ENCODE assay signal across 24 cellular contexts in the genomic region with DNA sequence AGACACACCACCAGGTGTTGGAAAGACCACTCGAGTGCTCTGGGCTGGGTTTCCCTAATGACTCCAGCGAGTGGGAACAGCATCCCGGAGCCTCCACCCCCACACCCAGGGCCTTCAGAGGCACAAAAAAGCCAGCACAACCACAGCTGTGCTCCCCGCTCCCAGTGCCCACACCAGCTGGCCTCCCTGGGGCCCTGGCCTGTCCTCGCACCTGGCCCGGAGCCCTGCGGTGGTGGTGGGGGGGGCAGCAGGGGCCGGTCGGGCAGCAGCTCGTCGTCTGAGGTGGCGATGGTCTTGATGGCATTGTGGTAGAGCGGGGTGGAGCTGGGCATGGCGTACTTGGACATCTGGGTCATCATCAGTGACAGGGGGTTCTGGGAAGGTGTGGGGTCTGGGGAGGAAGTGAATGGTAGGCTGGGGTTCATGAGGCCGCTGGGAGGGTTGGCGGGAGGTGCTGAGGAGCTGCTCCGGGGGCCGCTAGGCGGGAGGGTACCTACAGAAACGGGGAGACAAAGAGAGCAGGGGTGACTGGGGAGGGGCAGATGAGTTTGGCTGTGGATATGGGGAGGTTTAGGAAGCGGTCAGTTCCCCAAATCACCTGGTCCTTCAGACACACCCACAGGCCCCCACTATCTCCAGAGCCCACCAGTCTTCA. TPM values are rescaled to one million over a fixed set of nuclear protein-coding genes. Genes with fewer than 3 reads are reported as not detected.
DNase-seq lines count a peak whose midpoint lies in the region; ATAC-seq, FAIRE-seq and TF ChIP-seq lines count a peak whose summit lies in the region.
"Had no signal": no experiment of that assay in that cellular context is flagged by ENCODE, and none has a peak within 500 bp of the region (broad histone marks: within the 10 kb centered on the region; RNA-seq: fewer than 3 reads in every experiment).

No MANE protein-coding gene starts in this region.

- CTCF ChIA-PET in activated naive CD4-positive, alpha-beta T cell treated with anti-CD3 and anti-CD28 coated beads for 36 hours (lab: Charles Lee), result interaction anchor here (0.9 kb wide), 1 partner anchor 109 kb away, joined by 5 read pairs; a partner anchor contains a TSS
- CTCF ChIA-PET in Panc1 (lab: Charles Lee), result interaction anchor here (1.2 kb wide), 1 partner anchor 28 kb away, joined by 4 read pairs; no protein-coding TSS in a partner anchor

- H3K4me1 ChIP-seq in Panc1 (ENCODE audit: control insufficient read depth, insufficient read depth, low read length), result peaks cover 68% of the 10 kb centered on the region
- no peaks in the 10 kb centered on the region for H3K4me1 ChIP-seq in kidney (ENCODE audit: control insufficient read depth in 1 of 2, insufficient read depth in 1 of 2, low read depth in 1 of 2, low read length in 2 of 2)
- H3K4me1 ChIP-seq in stomach smooth muscle (ENCODE audit: control insufficient read depth, insufficient read depth, low read length), result peaks cover 28% of the 10 kb centered on the region
- no peaks in the 10 kb centered on the region for H3K4me1 ChIP-seq in uterus
- H3K4me1 ChIP-seq: right lobe of liver had no signal

- no peak for TF ChIP-seq POLR2A in uterus (IDR thresholded peaks at IDR 0.05)

- BruUV-seq in Panc1 (replicated peaks; lab: Mats Ljungman, UMichigan), result no TSS peak

- H3K27me3 Mint-ChIP-seq in activated naive CD4-positive, alpha-beta T cell treated with anti-CD3 and anti-CD28 coated beads, Interleukin-2, amount 50 U/mL, for 24 hours, result no peaks in the 10 kb centered on the region
- H3K27me3 Mint-ChIP-seq in activated naive CD4-positive, alpha-beta T cell treated with anti-CD3 and anti-CD28 coated beads for 36 hours (ENCODE audit: low read depth), result no peaks in the 10 kb centered on the region
- H3K27me3 Mint-ChIP-seq: activated CD4-positive, alpha-beta T cell treated with anti-CD3 and anti-CD28 coated beads for 36 hours; CD4-positive, CD25-positive, alpha-beta regulatory T cell had no signal

- peak overlapping the region; percentile 59 for H3K27ac Mint-ChIP-seq in activated naive CD4-positive, alpha-beta T cell treated with anti-CD3 and anti-CD28 coated beads, Interleukin-2, amount 50 U/mL, for 24 hours
- H3K27ac Mint-ChIP-seq in activated naive CD4-positive, alpha-beta T cell treated with anti-CD3 and anti-CD28 coated beads for 36 hours, result no peak overlapping the region
- H3K27ac Mint-ChIP-seq: activated CD4-positive, alpha-beta T cell treated with anti-CD3 and anti-CD28 coated beads for 36 hours had no signal

- in situ Hi-C loops in Panc1 (cut with HindIII; ENCODE audit: low pct_unique_long_range_greater_than_20kb, low sequenced_read_pairs), result no loop called here

- H3K36me3 ChIP-seq in Panc1 (ENCODE audit: control insufficient read depth, insufficient read depth, low read length) (peaks cover 11% of the 10 kb centered on the region; the same call in 1 of the 2 replicates), kidney (ENCODE audit: control insufficient read depth in 1 of 2, insufficient read depth in 2 of 2, low read length in 2 of 2) (peaks cover 9 to 26% of the 10 kb centered on the region in 2 donors), stomach smooth muscle (ENCODE audit: control insufficient read depth in 2 of 2, insufficient read depth in 2 of 2, low read length in 2 of 2) (peaks cover 30 to 40% of the 10 kb centered on the region in 2 donors), uterus (no peaks in the 10 kb centered on the region)

- TF ChIP-seq CTCF in Panc1 (IDR thresholded peaks at IDR 0.05) (no peak), kidney (IDR thresholded peaks at IDR 0.05; ENCODE audit: borderline replicate concordance, extremely low read depth, insufficient read depth) (no peak), uterus (IDR thresholded peaks at IDR 0.05) (no peak)

- H3K36me3 Mint-ChIP-seq in activated naive CD4-positive, alpha-beta T cell treated with anti-CD3 and anti-CD28 coated beads, Interleukin-2, amount 50 U/mL, for 24 hours, result peaks cover 5% of the 10 kb centered on the region
- peaks cover 22% of the 10 kb centered on the region for H3K36me3 Mint-ChIP-seq in activated naive CD4-positive, alpha-beta T cell treated with anti-CD3 and anti-CD28 coated beads for 36 hours (ENCODE audit: low read depth)

- no peak overlapping the region for H3K4me3 Mint-ChIP-seq in activated naive CD4-positive, alpha-beta T cell treated with anti-CD3 and anti-CD28 coated beads, Interleukin-2, amount 50 U/mL, for 24 hours
- no peak overlapping the region for H3K4me3 Mint-ChIP-seq in activated naive CD4-positive, alpha-beta T cell treated with anti-CD3 and anti-CD28 coated beads for 36 hours
- H3K4me3 Mint-ChIP-seq: activated CD4-positive, alpha-beta T cell treated with anti-CD3 and anti-CD28 coated beads for 36 hours; CD4-positive, CD25-positive, alpha-beta regulatory T cell had no signal

- no peak overlapping the region for H3K4me3 ChIP-seq in Panc1 (ENCODE audit: low read depth in 2 of 2, low read length in 2 of 2)
- no peak overlapping the region for H3K4me3 ChIP-seq in kidney (ENCODE audit: low read length in 2 of 2)
- H3K4me3 ChIP-seq in stomach smooth muscle (ENCODE audit: low read length in 2 of 2), result no peak overlapping the region
- H3K4me3 ChIP-seq in uterus, result no peak overlapping the region
- H3K4me3 ChIP-seq: right lobe of liver had no signal

- intact Hi-C loops in activated naive CD4-positive, alpha-beta T cell treated with anti-CD3 and anti-CD28 coated beads for 36 hours (cut with micrococcal nuclease), result no loop called here
- intact Hi-C loops in Panc1 (cut with micrococcal nuclease; ENCODE audit: unreplicated experiment) (loop anchor here (5.0 kb wide), 1 partner anchor 32 kb away; no protein-coding TSS in a partner anchor), kidney (cut with DNase I) (no loop called here), uterus (cut with DNase I; ENCODE audit: low total_unique reads) (loop anchor here (10.0 kb wide), 1 partner anchor 55 kb away; a partner anchor contains a TSS)

- H3K9ac ChIP-seq in kidney (ENCODE audit: low read length in 2 of 2) (no peak overlapping the region), stomach smooth muscle (ENCODE audit: low read length in 2 of 2) (peak overlapping the region in 1 of 2 donors; percentile 42)

- ATAC-seq in Panc1 (peak; percentile 5), GM21390 (IDR thresholded peaks at IDR 0.05; ENCODE audit: unreplicated experiment) (no peak)
- ATAC-seq: activated CD4-positive, alpha-beta T cell treated with anti-CD3 and anti-CD28 coated beads for 36 hours; right lobe of liver had no signal

- POLR2A ChIA-PET in Panc1 (lab: Charles Lee), result interaction anchor here (0.6 kb wide), 1 partner anchor 109 kb away, joined by 6 read pairs; a partner anchor contains a TSS

- no peaks in the 10 kb centered on the region for H3K9me3 Mint-ChIP-seq in activated naive CD4-positive, alpha-beta T cell treated with anti-CD3 and anti-CD28 coated beads, Interleukin-2, amount 50 U/mL, for 24 hours
- no peaks in the 10 kb centered on the region for H3K9me3 Mint-ChIP-seq in activated naive CD4-positive, alpha-beta T cell treated with anti-CD3 and anti-CD28 coated beads for 36 hours

- no peak for FAIRE-seq in kidney (lab: Jason Lieb, UNC)

- H3K27me3 ChIP-seq in Panc1 (ENCODE audit: control insufficient read depth, insufficient read depth, low read length) (no peaks in the 10 kb centered on the region), stomach smooth muscle (ENCODE audit: control insufficient read depth in 1 of 2, insufficient read depth in 2 of 2, low read length in 2 of 2) (no peaks in the 10 kb centered on the region), uterus (no peaks in the 10 kb centered on the region)
- H3K27me3 ChIP-seq: right lobe of liver had no signal

- 0 out of 2 replicates have a peak overlapping the region, but pooled peaks have one; percentile 18 for H3K27ac ChIP-seq in Panc1 (ENCODE audit: low read length)
- H3K27ac ChIP-seq in kidney (ENCODE audit: low read depth in 2 of 2, low read length in 2 of 2), result no peak overlapping the region
- peak overlapping the region; percentile 55 for H3K27ac ChIP-seq in stomach smooth muscle (ENCODE audit: low read length)
- no peak overlapping the region for H3K27ac ChIP-seq in uterus
- H3K27ac ChIP-seq: right lobe of liver had no signal

- H3K9me3 ChIP-seq in Panc1 (ENCODE audit: control insufficient read depth, insufficient read depth, low read depth, low read length) (no peaks in the 10 kb centered on the region), kidney (ENCODE audit: control insufficient read depth in 1 of 2, low read length in 2 of 2) (no peaks in the 10 kb centered on the region), stomach smooth muscle (ENCODE audit: control insufficient read depth in 2 of 2, low read length in 2 of 2) (no peaks in the 10 kb centered on the region), uterus (no peaks in the 10 kb centered on the region)
- H3K9me3 ChIP-seq: right lobe of liver had no signal

- DNase-seq in activated naive CD4-positive, alpha-beta T cell treated with anti-CD3 and anti-CD28 coated beads for 36 hours, result no peak
- DNase-seq in Panc1 (ENCODE audit: low read depth, low spot score), result no peak
- peak; percentile 60 for DNase-seq in kidney
- no peak for DNase-seq in uterus
- no peak for DNase-seq in COR-L47 (lab: John Stamatoyannopoulos, UW)
- DNase-seq: activated CD4-positive, alpha-beta T cell treated with anti-CD3 and anti-CD28 coated beads for 36 hours; activated gamma-delta T cell treated with Interleukin-2 at 50 U/mL for 16 hours; CD4-positive, CD25-positive, alpha-beta regulatory T cell; KG1; NCI-H2081 treated with DMSO at 0.1 percent for 48 hours; NCI-H510A; NK-92 treated with Interleukin-12 subunit alpha and Interleukin-12 subunit beta, amount 100 ng/mL, for 24 hours; occipital lobe; RPMI8226; stimulated activated naive CD4-positive, alpha-beta T cell treated with Interleukin-2 at 50 U/mL for 16 hours had no signal

- peaks cover 35% of the 10 kb centered on the region for H3K4me1 Mint-ChIP-seq in activated naive CD4-positive, alpha-beta T cell treated with anti-CD3 and anti-CD28 coated beads, Interleukin-2, amount 50 U/mL, for 24 hours
- H3K4me1 Mint-ChIP-seq in activated naive CD4-positive, alpha-beta T cell treated with anti-CD3 and anti-CD28 coated beads for 36 hours (ENCODE audit: low read depth), result peaks cover 41% of the 10 kb centered on the region

RNA-seq across cellular contexts. Expression of a gene that starts 16.1 kb away (rescaled TPM):
- total RNA-seq in activated naive CD4-positive, alpha-beta T cell treated with anti-CD3 and anti-CD28 coated beads for 36 hours, result 10 to 100 TPM; 25.6 to 26.1 TPM
- total RNA-seq in Panc1 (2021; ENCODE audit: unreplicated experiment) (not detected), kidney (1.1 TPM), uterus (under 1 TPM in 1 of 4 donors, not detected in 3; 0.14 TPM)
- polyA plus RNA-seq in Panc1 (2012; ENCODE audit: insufficient read length), result not detected
- polyA plus RNA-seq in kidney (ENCODE audit: insufficient read depth, low read depth, low replicate concordance), result not detected
- total RNA-seq: Daoy, fibroblast of lung, liver, occipital lobe, urinary bladder had no signal
- polyA plus RNA-seq: fibroblast of lung had no signal

RNA-seq across cellular contexts. Expression of a gene that starts 25.9 kb away (rescaled TPM):
- 10 to 100 TPM; 33.3 to 36.1 TPM for total RNA-seq in activated naive CD4-positive, alpha-beta T cell treated with anti-CD3 and anti-CD28 coated beads for 36 hours
- total RNA-seq in Panc1 (2021; ENCODE audit: unreplicated experiment) (234 TPM), kidney (57.5 TPM), uterus (100 to 1,000 TPM in 1 of 4 donors, 10 to 100 TPM in 1, 1 to 10 TPM in 2; 2.9 to 157 (median 13.7) TPM)
- 207 TPM for polyA plus RNA-seq in Panc1 (2012; ENCODE audit: insufficient read length)
- 5.0 TPM for polyA plus RNA-seq in kidney (ENCODE audit: insufficient read depth, low read depth, low replicate concordance)

RNA-seq across cellular contexts. Expression of a gene that starts 56.3 kb away (rescaled TPM):
- total RNA-seq in activated naive CD4-positive, alpha-beta T cell treated with anti-CD3 and anti-CD28 coated beads for 36 hours, result under 1 TPM; 0.25 to 0.45 TPM
- 0.92 TPM for total RNA-seq in Panc1 (2021; ENCODE audit: unreplicated experiment)
- 4.6 TPM for polyA plus RNA-seq in Panc1 (2012; ENCODE audit: insufficient read length)
- not detected for total RNA-seq in kidney
- not detected for polyA plus RNA-seq in kidney (ENCODE audit: insufficient read depth, low read depth, low replicate concordance)
- not detected for total RNA-seq in uterus
- total RNA-seq: CD4-positive, CD25-positive, alpha-beta regulatory T cell; Daoy; fibroblast of lung; liver; mucosa of gallbladder; occipital lobe; right lobe of liver had no signal
- polyA plus RNA-seq: fibroblast of lung, liver had no signal

Comparison
In these comparisons a context has a peak if more than half of its experiments do, and no peak if none do; other contexts are left out.
1. H3K27ac ChIP-seq: peak in Panc1 (single experiment) and stomach smooth muscle (single experiment); none in kidney (0 of 2) and uterus (0 of 2).
2. RNA of a gene that starts 16.1 kb away (total RNA-seq): 25.6 to 26.1 TPM in activated naive CD4-positive, alpha-beta T cell treated with anti-CD3 and anti-CD28 coated beads for 36 hours; 1.1 TPM in kidney (single experiment), not detected in Panc1 (single experiment) and 0.14 TPM in uterus; every median in the first group is over 10 times any median in the second.
3. intact Hi-C loops: an anchor here in Panc1 (5.0 kb wide) and uterus (10.0 kb wide); none called in activated naive CD4-positive, alpha-beta T cell treated with anti-CD3 and anti-CD28 coated beads for 36 hours and kidney.